12 cellular contexts compared by ENCODE assay signal in genomic region chr22:41284465-41284864, GRCh38. TPM values are rescaled to one million over a fixed set of nuclear protein-coding genes. Genes with fewer than 3 reads are reported as not detected.
A peak's percentile ranks its signal among the peaks of the same experiment; 100 is the strongest.
DNase-seq lines count a peak whose midpoint lies in the region; ATAC-seq and TF ChIP-seq lines count a peak whose summit lies in the region.
"Had no signal": no experiment of that assay in that cellular context is flagged by ENCODE, and none has a peak within 500 bp of the region (broad histone marks: within the 10 kb centered on the region; RNA-seq: fewer than 3 reads in every experiment).

No MANE protein-coding gene starts in this region.

- H3K9ac ChIP-seq in subcutaneous abdominal adipose tissue (ENCODE audit: low read length in 5 of 5): no peak overlapping the region

- no peaks in the 10 kb centered on the region for H3K9me3 Mint-ChIP-seq in activated CD8-positive, alpha-beta memory T cell treated with anti-CD3 and anti-CD28 coated beads, Interleukin-2, amount 10 ng/mL, durations not matched to agents 7 days and 5 days (ENCODE audit: low read depth)

- H3K4me3 Mint-ChIP-seq in activated CD8-positive, alpha-beta memory T cell treated with anti-CD3 and anti-CD28 coated beads, Interleukin-2, amount 10 ng/mL, durations not matched to agents 7 days and 5 days: peak overlapping the region; percentile 92

- H3K36me3 ChIP-seq in WERI-Rb-1 (peaks cover 57% of the 10 kb centered on the region), subcutaneous abdominal adipose tissue (ENCODE audit: control insufficient read depth in 5 of 5, insufficient read depth in 5 of 5, low read length in 5 of 5) (peaks cover 3 to 18% (median 16%) of the 10 kb centered on the region in 5 donors)

- H3K27ac Mint-ChIP-seq in activated CD8-positive, alpha-beta memory T cell treated with anti-CD3 and anti-CD28 coated beads, Interleukin-2, amount 10 ng/mL, durations not matched to agents 7 days and 5 days: peak overlapping the region; percentile 98

- H3K27me3 ChIP-seq in WERI-Rb-1 (ENCODE audit: insufficient read depth, low read depth, severe bottlenecking) (no peaks in the 10 kb centered on the region), subcutaneous abdominal adipose tissue (ENCODE audit: control insufficient read depth in 5 of 5, insufficient read depth in 4 of 5, low read length in 5 of 5) (no peaks in the 10 kb centered on the region)

- no peaks in the 10 kb centered on the region for H3K27me3 Mint-ChIP-seq in activated CD8-positive, alpha-beta memory T cell treated with anti-CD3 and anti-CD28 coated beads, Interleukin-2, amount 10 ng/mL, durations not matched to agents 7 days and 5 days

- no peak for DNase-seq in activated CD8-positive, alpha-beta memory T cell treated with anti-CD3 and anti-CD28 coated beads, Interleukin-2, amount 10 ng/mL, durations not matched to agents 7 days and 5 days
- no peak for DNase-seq in activated CD8-positive, alpha-beta memory T cell treated with anti-CD3 and anti-CD28 coated beads, Interleukin-2, amount 50 U/mL, for 48 hours
- DNase-seq in WERI-Rb-1 (no peak), fibroblast of mammary gland (ENCODE audit: low read depth) (no peak), NCI-H1694 treated with DMSO at 0.1 percent for 48 hours (lab: John Stamatoyannopoulos, UW) (no peak)
- DNase-seq in stimulated activated CD4-positive, alpha-beta T cell treated with anti-CD3 and anti-CD28 coated beads, Interleukin-2, amount 100 ng/mL, for 48 hours: no peak
- DNase-seq: AML-193, lower lobe of right lung, NCI-H1436, T1000 had no signal

- CTCF ChIA-PET in activated CD8-positive, alpha-beta memory T cell treated with anti-CD3 and anti-CD28 coated beads, Interleukin-2, amount 10 ng/mL, durations not matched to agents 7 days and 5 days (lab: Charles Lee): no interaction called here

- no peaks in the 10 kb centered on the region for H3K9me3 ChIP-seq in WERI-Rb-1 (ENCODE audit: severe bottlenecking)
- no peaks in the 10 kb centered on the region for H3K9me3 ChIP-seq in subcutaneous abdominal adipose tissue (ENCODE audit: control insufficient read depth in 5 of 5, low read length in 5 of 5)
- H3K9me3 ChIP-seq: lower lobe of right lung had no signal

- H3K4me3 ChIP-seq in WERI-Rb-1 (ENCODE audit: low read depth, low read length) (no peak overlapping the region), fibroblast of mammary gland (ENCODE audit: control insufficient read depth, low read depth, low read length) (peak overlapping the region; percentile 88), subcutaneous abdominal adipose tissue (ENCODE audit: low read depth in 1 of 5, low read length in 5 of 5) (no peak overlapping the region)

- TF ChIP-seq CTCF in WERI-Rb-1 (IDR thresholded peaks at IDR 0.05; ENCODE audit: low read depth, low read length): no peak
- no peak for TF ChIP-seq CTCF in fibroblast of mammary gland (conservative IDR thresholded peaks at IDR 0.05; ENCODE audit: control insufficient read depth, insufficient read depth, low read depth, low read length)

- no peak for ATAC-seq in activated CD8-positive, alpha-beta memory T cell treated with anti-CD3 and anti-CD28 coated beads, Interleukin-2, amount 10 ng/mL, durations not matched to agents 7 days and 5 days
- no peak for ATAC-seq in GM18867 (IDR thresholded peaks at IDR 0.05; ENCODE audit: unreplicated experiment)
- ATAC-seq: lower lobe of right lung had no signal

- peaks cover 36% of the 10 kb centered on the region for H3K4me1 Mint-ChIP-seq in activated CD8-positive, alpha-beta memory T cell treated with anti-CD3 and anti-CD28 coated beads, Interleukin-2, amount 10 ng/mL, durations not matched to agents 7 days and 5 days

- 0 out of 2 replicates have a peak overlapping the region, but pooled peaks have one; percentile 93 for H3K27ac ChIP-seq in WERI-Rb-1
- H3K27ac ChIP-seq in subcutaneous abdominal adipose tissue (ENCODE audit: low read depth, low read length): peak overlapping the region; percentile 94

- H3K36me3 Mint-ChIP-seq in activated CD8-positive, alpha-beta memory T cell treated with anti-CD3 and anti-CD28 coated beads, Interleukin-2, amount 10 ng/mL, durations not matched to agents 7 days and 5 days: peaks cover 26% of the 10 kb centered on the region

- H3K4me1 ChIP-seq in subcutaneous abdominal adipose tissue (ENCODE audit: control insufficient read depth in 5 of 5, insufficient read depth in 5 of 5, low read length in 5 of 5): peaks cover 3 to 26% (median 25%) of the 10 kb centered on the region in 5 donors

RNA-seq across cellular contexts. Expression of gene RANGAP1, which starts 1.5 kb away (rescaled TPM):
- 100 to 1,000 TPM; 145 to 155 TPM for total RNA-seq in activated CD8-positive, alpha-beta memory T cell treated with anti-CD3 and anti-CD28 coated beads, Interleukin-2, amount 10 ng/mL, durations not matched to agents 7 days and 5 days

RNA-seq across cellular contexts. Expression of gene ZC3H7B, which starts 16.9 kb away (rescaled TPM):
- total RNA-seq in activated CD8-positive, alpha-beta memory T cell treated with anti-CD3 and anti-CD28 coated beads, Interleukin-2, amount 10 ng/mL, durations not matched to agents 7 days and 5 days: 10 to 100 TPM; 56.3 to 62.4 TPM

RNA-seq across cellular contexts. Expression of gene CHADL, which starts 43.7 kb away (rescaled TPM):
- total RNA-seq in activated CD8-positive, alpha-beta memory T cell treated with anti-CD3 and anti-CD28 coated beads, Interleukin-2, amount 10 ng/mL, durations not matched to agents 7 days and 5 days: under 1 TPM; 0.12 to 0.38 TPM
